ENCODE assay signal across 17 cellular contexts in the genomic region with DNA sequence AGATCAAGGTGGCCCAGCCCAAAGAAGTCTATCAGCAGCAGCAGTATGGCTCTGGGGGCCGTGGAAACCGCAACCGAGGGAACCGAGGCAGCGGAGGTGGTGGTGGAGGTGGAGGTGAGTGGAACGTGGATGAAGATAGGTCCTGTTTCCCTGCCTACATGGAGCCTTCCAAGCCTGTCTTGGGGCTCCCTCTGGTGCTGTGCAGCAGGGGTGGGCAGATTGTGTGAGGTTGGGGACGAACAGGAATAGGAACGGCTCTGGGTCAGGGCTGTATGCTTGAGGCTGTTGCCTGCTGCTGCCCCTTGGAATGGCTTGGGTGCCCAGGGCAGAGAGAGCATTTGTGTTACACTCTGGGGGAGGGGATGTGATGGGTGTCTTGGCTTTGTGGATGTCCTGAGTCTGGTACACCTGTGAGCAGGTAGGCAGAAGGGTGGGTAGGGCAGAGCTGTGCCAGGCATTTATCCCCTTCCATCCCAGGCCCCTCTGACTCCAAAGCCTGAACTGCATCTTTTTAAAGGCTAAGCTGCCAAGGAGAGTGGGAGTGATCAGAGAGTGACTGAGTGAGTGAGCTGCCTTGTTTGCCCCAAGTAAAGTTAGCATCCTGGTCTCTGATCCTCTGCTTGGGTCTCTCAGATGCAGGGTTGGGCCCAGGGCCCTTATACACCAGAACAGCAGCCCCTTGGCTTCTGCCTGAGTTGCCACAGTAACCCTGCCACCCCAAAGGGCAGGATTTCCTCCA. TPM values are rescaled to one million over a fixed set of nuclear protein-coding genes. Genes with fewer than 3 reads are reported as not detected.
DNase-seq lines count a peak whose midpoint lies in the region; ATAC-seq and TF ChIP-seq lines count a peak whose summit lies in the region.
"Had no signal": no experiment of that assay in that cellular context is flagged by ENCODE, and none has a peak within 500 bp of the region (broad histone marks: within the 10 kb centered on the region; RNA-seq: fewer than 3 reads in every experiment).

No MANE protein-coding gene starts in this region.

- peaks cover 91% of the 10 kb centered on the region for H3K36me3 ChIP-seq in HUES48 (ENCODE audit: control insufficient read depth, insufficient read depth, low read length)

- no peaks in the 10 kb centered on the region for H3K9me3 Mint-ChIP-seq in activated CD4-positive, alpha-beta T cell treated with anti-CD3 and anti-CD28 coated beads for 36 hours (ENCODE audit: low read depth)
- H3K9me3 Mint-ChIP-seq in chondrocyte (ENCODE audit: low read depth) (no peaks in the 10 kb centered on the region), progenitor cell of endocrine pancreas (ENCODE audit: low read depth) (no peaks in the 10 kb centered on the region)
- H3K9me3 Mint-ChIP-seq in T-helper 2 cell treated with Interferon-gamma antibody and Interleukin-4, amounts not matched to agents 5 μg/mL and 100 μg/mL, for 36 hours: no peaks in the 10 kb centered on the region
- H3K9me3 Mint-ChIP-seq: central memory CD8-positive, alpha-beta T cell had no signal

- intact Hi-C loops in activated CD4-positive, alpha-beta T cell treated with anti-CD3 and anti-CD28 coated beads for 36 hours (cut with DNase I, micrococcal nuclease): loop anchor here in 1 of 2 experiments (5.0 to 10.0 kb wide), 4 partner anchors 615 to 1413 kb away; partner anchors contain the start of genes HNRNPH1, PRELID1, RAB24 and TMED9

- no peak overlapping the region for H3K4me3 ChIP-seq in HUES48 (ENCODE audit: low read depth, low read length)
- H3K4me3 ChIP-seq: heart right ventricle, right atrium auricular region had no signal

- H3K27me3 ChIP-seq in HUES48 (ENCODE audit: control insufficient read depth, insufficient read depth, low read length): no peaks in the 10 kb centered on the region
- H3K27me3 ChIP-seq: heart right ventricle, right atrium auricular region had no signal

- H3K27me3 Mint-ChIP-seq in activated CD4-positive, alpha-beta T cell treated with anti-CD3 and anti-CD28 coated beads for 36 hours: no peaks in the 10 kb centered on the region
- H3K27me3 Mint-ChIP-seq in chondrocyte (ENCODE audit: low read depth) (no peaks in the 10 kb centered on the region), progenitor cell of endocrine pancreas (no peaks in the 10 kb centered on the region)
- no peaks in the 10 kb centered on the region for H3K27me3 Mint-ChIP-seq in T-helper 2 cell treated with Interferon-gamma antibody and Interleukin-4, amounts not matched to agents 5 μg/mL and 100 μg/mL, for 36 hours (ENCODE audit: low read depth)
- H3K27me3 Mint-ChIP-seq: central memory CD8-positive, alpha-beta T cell had no signal

- H3K4me3 Mint-ChIP-seq in activated CD4-positive, alpha-beta T cell treated with anti-CD3 and anti-CD28 coated beads for 36 hours: no peak overlapping the region
- H3K4me3 Mint-ChIP-seq in chondrocyte (ENCODE audit: unreplicated experiment) (no peak overlapping the region), progenitor cell of endocrine pancreas (ENCODE audit: low read depth) (no peak overlapping the region)
- H3K4me3 Mint-ChIP-seq in T-helper 2 cell treated with Interferon-gamma antibody and Interleukin-4, amounts not matched to agents 5 μg/mL and 100 μg/mL, for 36 hours: no peak overlapping the region

- H3K4me1 ChIP-seq in HUES48 (ENCODE audit: control insufficient read depth, insufficient read depth, low read length): peaks cover 10% of the 10 kb centered on the region; the same call in 1 of the 2 replicates

- POLR2A ChIA-PET in activated CD4-positive, alpha-beta T cell treated with anti-CD3 and anti-CD28 coated beads for 36 hours (lab: Charles Lee): no interaction called here

- no peak for TF ChIP-seq CTCF in chondrocyte (IDR thresholded peaks at IDR 0.05)
- no peak for TF ChIP-seq CTCF in progenitor cell of endocrine pancreas (IDR thresholded peaks at IDR 0.05; ENCODE audit: unreplicated experiment)

- peaks cover 75% of the 10 kb centered on the region for H3K36me3 Mint-ChIP-seq in activated CD4-positive, alpha-beta T cell treated with anti-CD3 and anti-CD28 coated beads for 36 hours (ENCODE audit: low read depth)
- H3K36me3 Mint-ChIP-seq in chondrocyte (ENCODE audit: low read depth) (peaks cover 43% of the 10 kb centered on the region), progenitor cell of endocrine pancreas (ENCODE audit: insufficient read depth) (peaks cover 34% of the 10 kb centered on the region)
- peaks cover 83% of the 10 kb centered on the region for H3K36me3 Mint-ChIP-seq in T-helper 2 cell treated with Interferon-gamma antibody and Interleukin-4, amounts not matched to agents 5 μg/mL and 100 μg/mL, for 36 hours (ENCODE audit: low read depth)

- DNase-seq in activated CD4-positive, alpha-beta T cell treated with anti-CD3 and anti-CD28 coated beads for 36 hours: no peak
- no peak for DNase-seq in activated CD4-positive, alpha-beta T cell treated with anti-CD3 and anti-CD28 coated beads for 48 hours
- no peak for DNase-seq in chondrocyte (ENCODE audit: low spot score)
- no peak for DNase-seq in progenitor cell of endocrine pancreas (ENCODE audit: low spot score, unreplicated experiment)
- no peak for DNase-seq in T-helper 2 cell treated with Interferon-gamma antibody and Interleukin-4, amounts not matched to agents 5 μg/mL and 100 μg/mL, for 36 hours (ENCODE audit: low spot score)
- DNase-seq: 8988T; activated CD4-positive, alpha-beta T cell treated with anti-CD3 and anti-CD28 coated beads for 1 hour; heart right ventricle; IMR-90; NCI-H1436 had no signal

- peaks cover 32% of the 10 kb centered on the region for H3K4me1 Mint-ChIP-seq in activated CD4-positive, alpha-beta T cell treated with anti-CD3 and anti-CD28 coated beads for 36 hours
- H3K4me1 Mint-ChIP-seq in chondrocyte (ENCODE audit: low read depth) (peaks cover 28% of the 10 kb centered on the region), progenitor cell of endocrine pancreas (ENCODE audit: low read depth) (peaks cover 18% of the 10 kb centered on the region)
- peaks cover 27% of the 10 kb centered on the region for H3K4me1 Mint-ChIP-seq in T-helper 2 cell treated with Interferon-gamma antibody and Interleukin-4, amounts not matched to agents 5 μg/mL and 100 μg/mL, for 36 hours (ENCODE audit: low read depth)

- peak overlapping the region; percentile 29 for H3K27ac Mint-ChIP-seq in activated CD4-positive, alpha-beta T cell treated with anti-CD3 and anti-CD28 coated beads for 36 hours
- H3K27ac Mint-ChIP-seq in chondrocyte (ENCODE audit: unreplicated experiment) (peak overlapping the region; percentile 36), progenitor cell of endocrine pancreas (peak overlapping the region; percentile 77)
- H3K27ac Mint-ChIP-seq in T-helper 2 cell treated with Interferon-gamma antibody and Interleukin-4, amounts not matched to agents 5 μg/mL and 100 μg/mL, for 36 hours: no peak overlapping the region

- peak overlapping the region; percentile 28 for H3K27ac ChIP-seq in HUES48 (ENCODE audit: low read depth, low read length)
- H3K27ac ChIP-seq: heart right ventricle, right atrium auricular region had no signal

- ATAC-seq in activated CD4-positive, alpha-beta T cell treated with anti-CD3 and anti-CD28 coated beads for 36 hours: no peak
- no peak for ATAC-seq in GM21526 (IDR thresholded peaks at IDR 0.05; ENCODE audit: low FRiP score, unreplicated experiment)
- no peak for ATAC-seq in HG02588 (IDR thresholded peaks at IDR 0.05; ENCODE audit: unreplicated experiment)
- ATAC-seq: heart right ventricle had no signal

- no peak overlapping the region for H3K9ac ChIP-seq in HUES48 (ENCODE audit: low read depth, low read length)

- CTCF ChIA-PET in activated CD4-positive, alpha-beta T cell treated with anti-CD3 and anti-CD28 coated beads for 36 hours (lab: Charles Lee): interaction anchor here (0.7 kb wide), 1 partner anchor 388 kb away, joined by 3 read pairs; no protein-coding TSS in a partner anchor

- H3K9me3 ChIP-seq in HUES48 (ENCODE audit: control insufficient read depth, insufficient read depth, low read length): no peaks in the 10 kb centered on the region
- H3K9me3 ChIP-seq: heart right ventricle, right atrium auricular region had no signal

RNA-seq across cellular contexts. Expression of gene HNRNPAB, which starts 5.2 kb away (rescaled TPM):
- total RNA-seq in activated CD4-positive, alpha-beta T cell treated with anti-CD3 and anti-CD28 coated beads for 36 hours: 100 to 1,000 TPM; 258 to 336 TPM
- total RNA-seq in chondrocyte (152 to 215 TPM (median 156 TPM) in 3 replicates), progenitor cell of endocrine pancreas (214 and 223 TPM in 2 replicates)

RNA-seq across cellular contexts. Expression of gene GMCL2, which starts 22.3 kb away (rescaled TPM):
- total RNA-seq in activated CD4-positive, alpha-beta T cell treated with anti-CD3 and anti-CD28 coated beads for 36 hours: not detected
- not detected in 3 replicates for total RNA-seq in chondrocyte
- total RNA-seq in progenitor cell of endocrine pancreas: not detected in 2 replicates
- total RNA-seq: heart right ventricle, IMR-90, myocyte, NCI-H460, right atrium auricular region had no signal

RNA-seq across cellular contexts. Expression of gene PHYKPL, which starts 23.1 kb away (rescaled TPM):
- 10 to 100 TPM; 67.2 to 68.4 TPM for total RNA-seq in activated CD4-positive, alpha-beta T cell treated with anti-CD3 and anti-CD28 coated beads for 36 hours
- total RNA-seq in chondrocyte (40.0 to 49.1 TPM (median 43.8 TPM) in 3 replicates), progenitor cell of endocrine pancreas (113 and 123 TPM in 2 replicates)

RNA-seq across cellular contexts. Expression of gene NHP2, which starts 55.8 kb away (rescaled TPM):
- 100 to 1,000 TPM; 244 TPM for total RNA-seq in activated CD4-positive, alpha-beta T cell treated with anti-CD3 and anti-CD28 coated beads for 36 hours
- 72.2 to 106 TPM (median 74.1 TPM) in 3 replicates for total RNA-seq in chondrocyte
- total RNA-seq in progenitor cell of endocrine pancreas: 114 and 119 TPM in 2 replicates
